ENCODE assay signal across 1 cellular context in the genomic region with DNA sequence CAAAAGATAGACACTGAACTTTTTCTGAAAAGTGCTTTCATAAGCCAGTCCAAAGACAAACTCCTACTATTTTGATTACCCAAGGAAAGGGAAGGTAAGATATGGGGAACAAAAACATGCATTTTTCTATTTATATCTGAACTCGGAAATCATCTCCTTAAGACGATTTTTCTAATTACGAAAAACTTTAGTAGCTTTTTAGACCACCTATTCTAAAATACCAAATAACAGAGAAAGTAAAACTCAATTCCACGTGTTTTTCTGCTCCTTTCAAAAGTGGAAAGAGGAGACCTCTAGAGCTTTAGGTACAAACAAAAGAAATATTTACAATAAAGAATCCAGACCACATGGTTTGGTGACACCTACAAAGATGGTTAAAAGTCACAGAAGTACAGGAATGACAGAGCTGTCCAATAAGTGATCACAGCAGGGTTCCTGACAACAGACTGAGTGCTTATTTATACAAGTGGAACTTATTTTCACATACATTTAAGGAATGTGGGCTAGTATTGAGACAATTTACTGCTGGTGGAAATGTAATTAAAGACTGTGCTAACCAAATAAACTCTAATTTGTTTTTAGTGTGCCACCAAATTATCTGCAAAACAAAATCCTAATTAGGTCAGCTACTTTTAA.
TF ChIP-seq lines count a peak whose summit lies in the region.

No MANE protein-coding gene starts in this region.

TF ChIP-seq in HEK293, 187 proteins besides CTCF, POLR2A, EP300 and RAD21 (continued from another document and continues in another):
- no peak for TF ChIP-seq ZNF37A (tag by site-specific recombination; IDR thresholded peaks at IDR 0.05)
- peak; percentile 87 for TF ChIP-seq WT1 (tag by site-specific recombination; IDR thresholded peaks at IDR 0.05)
- TF ChIP-seq ZSCAN23 (tag by site-specific recombination; IDR thresholded peaks at IDR 0.05): no peak
- no peak for TF ChIP-seq PATZ1 (tag by site-specific recombination; IDR thresholded peaks at IDR 0.05)
- TF ChIP-seq ZNF560 (tag by site-specific recombination; IDR thresholded peaks at IDR 0.05; ENCODE audit: borderline replicate concordance): no peak
- peak; percentile 84 for TF ChIP-seq ZNF843 (tag by site-specific recombination; IDR thresholded peaks at IDR 0.05)
- TF ChIP-seq, protein P1, sequence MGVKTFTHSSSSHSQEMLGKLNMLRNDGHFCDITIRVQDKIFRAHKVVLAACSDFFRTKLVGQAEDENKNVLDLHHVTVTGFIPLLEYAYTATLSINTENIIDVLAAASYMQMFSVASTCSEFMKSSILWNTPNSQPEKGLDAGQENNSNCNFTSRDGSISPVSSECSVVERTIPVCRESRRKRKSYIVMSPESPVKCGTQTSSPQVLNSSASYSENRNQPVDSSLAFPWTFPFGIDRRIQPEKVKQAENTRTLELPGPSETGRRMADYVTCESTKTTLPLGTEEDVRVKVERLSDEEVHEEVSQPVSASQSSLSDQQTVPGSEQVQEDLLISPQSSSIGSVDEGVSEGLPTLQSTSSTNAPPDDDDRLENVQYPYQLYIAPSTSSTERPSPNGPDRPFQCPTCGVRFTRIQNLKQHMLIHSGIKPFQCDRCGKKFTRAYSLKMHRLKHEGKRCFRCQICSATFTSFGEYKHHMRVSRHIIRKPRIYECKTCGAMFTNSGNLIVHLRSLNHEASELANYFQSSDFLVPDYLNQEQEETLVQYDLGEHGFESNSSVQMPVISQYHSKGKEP (tag by site-specific recombination; IDR thresholded peaks at IDR 0.05): peak; percentile 79
- 0 out of 2 replicates have a peak, but pooled peaks have one; percentile 42 for TF ChIP-seq ZNF561 (tag by site-specific recombination; IDR thresholded peaks at IDR 0.05; ENCODE audit: borderline replicate concordance)
- peak; percentile 38; the same call in 1 of the 2 replicates for TF ChIP-seq ZNF24 (tag by site-specific recombination; IDR thresholded peaks at IDR 0.05)
- TF ChIP-seq, protein P2, sequence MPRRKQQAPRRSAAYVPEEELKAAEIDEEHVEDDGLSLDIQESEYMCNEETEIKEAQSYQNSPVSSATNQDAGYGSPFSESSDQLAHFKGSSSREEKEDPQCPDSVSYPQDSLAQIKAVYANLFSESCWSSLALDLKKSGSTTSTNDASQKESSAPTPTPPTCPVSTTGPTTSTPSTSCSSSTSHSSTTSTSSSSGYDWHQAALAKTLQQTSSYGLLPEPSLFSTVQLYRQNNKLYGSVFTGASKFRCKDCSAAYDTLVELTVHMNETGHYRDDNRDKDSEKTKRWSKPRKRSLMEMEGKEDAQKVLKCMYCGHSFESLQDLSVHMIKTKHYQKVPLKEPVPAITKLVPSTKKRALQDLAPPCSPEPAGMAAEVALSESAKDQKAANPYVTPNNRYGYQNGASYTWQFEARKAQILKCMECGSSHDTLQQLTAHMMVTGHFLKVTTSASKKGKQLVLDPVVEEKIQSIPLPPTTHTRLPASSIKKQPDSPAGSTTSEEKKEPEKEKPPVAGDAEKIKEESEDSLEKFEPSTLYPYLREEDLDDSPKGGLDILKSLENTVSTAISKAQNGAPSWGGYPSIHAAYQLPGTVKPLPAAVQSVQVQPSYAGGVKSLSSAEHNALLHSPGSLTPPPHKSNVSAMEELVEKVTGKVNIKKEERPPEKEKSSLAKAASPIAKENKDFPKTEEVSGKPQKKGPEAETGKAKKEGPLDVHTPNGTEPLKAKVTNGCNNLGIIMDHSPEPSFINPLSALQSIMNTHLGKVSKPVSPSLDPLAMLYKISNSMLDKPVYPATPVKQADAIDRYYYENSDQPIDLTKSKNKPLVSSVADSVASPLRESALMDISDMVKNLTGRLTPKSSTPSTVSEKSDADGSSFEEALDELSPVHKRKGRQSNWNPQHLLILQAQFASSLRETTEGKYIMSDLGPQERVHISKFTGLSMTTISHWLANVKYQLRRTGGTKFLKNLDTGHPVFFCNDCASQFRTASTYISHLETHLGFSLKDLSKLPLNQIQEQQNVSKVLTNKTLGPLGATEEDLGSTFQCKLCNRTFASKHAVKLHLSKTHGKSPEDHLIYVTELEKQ (tag by site-specific recombination; IDR thresholded peaks at IDR 0.05; ENCODE audit: borderline replicate concordance): peak; percentile 91; the same call in 1 of the 2 replicates
- peak; percentile 96 for TF ChIP-seq PRDM6 (tag by site-specific recombination; IDR thresholded peaks at IDR 0.05)
- TF ChIP-seq IKZF3 (tag by site-specific recombination; IDR thresholded peaks at IDR 0.05): peak; percentile 92
- peak; percentile 62 for TF ChIP-seq ZEB2 (tag by site-specific recombination; IDR thresholded peaks at IDR 0.05)
- TF ChIP-seq, protein P3, sequence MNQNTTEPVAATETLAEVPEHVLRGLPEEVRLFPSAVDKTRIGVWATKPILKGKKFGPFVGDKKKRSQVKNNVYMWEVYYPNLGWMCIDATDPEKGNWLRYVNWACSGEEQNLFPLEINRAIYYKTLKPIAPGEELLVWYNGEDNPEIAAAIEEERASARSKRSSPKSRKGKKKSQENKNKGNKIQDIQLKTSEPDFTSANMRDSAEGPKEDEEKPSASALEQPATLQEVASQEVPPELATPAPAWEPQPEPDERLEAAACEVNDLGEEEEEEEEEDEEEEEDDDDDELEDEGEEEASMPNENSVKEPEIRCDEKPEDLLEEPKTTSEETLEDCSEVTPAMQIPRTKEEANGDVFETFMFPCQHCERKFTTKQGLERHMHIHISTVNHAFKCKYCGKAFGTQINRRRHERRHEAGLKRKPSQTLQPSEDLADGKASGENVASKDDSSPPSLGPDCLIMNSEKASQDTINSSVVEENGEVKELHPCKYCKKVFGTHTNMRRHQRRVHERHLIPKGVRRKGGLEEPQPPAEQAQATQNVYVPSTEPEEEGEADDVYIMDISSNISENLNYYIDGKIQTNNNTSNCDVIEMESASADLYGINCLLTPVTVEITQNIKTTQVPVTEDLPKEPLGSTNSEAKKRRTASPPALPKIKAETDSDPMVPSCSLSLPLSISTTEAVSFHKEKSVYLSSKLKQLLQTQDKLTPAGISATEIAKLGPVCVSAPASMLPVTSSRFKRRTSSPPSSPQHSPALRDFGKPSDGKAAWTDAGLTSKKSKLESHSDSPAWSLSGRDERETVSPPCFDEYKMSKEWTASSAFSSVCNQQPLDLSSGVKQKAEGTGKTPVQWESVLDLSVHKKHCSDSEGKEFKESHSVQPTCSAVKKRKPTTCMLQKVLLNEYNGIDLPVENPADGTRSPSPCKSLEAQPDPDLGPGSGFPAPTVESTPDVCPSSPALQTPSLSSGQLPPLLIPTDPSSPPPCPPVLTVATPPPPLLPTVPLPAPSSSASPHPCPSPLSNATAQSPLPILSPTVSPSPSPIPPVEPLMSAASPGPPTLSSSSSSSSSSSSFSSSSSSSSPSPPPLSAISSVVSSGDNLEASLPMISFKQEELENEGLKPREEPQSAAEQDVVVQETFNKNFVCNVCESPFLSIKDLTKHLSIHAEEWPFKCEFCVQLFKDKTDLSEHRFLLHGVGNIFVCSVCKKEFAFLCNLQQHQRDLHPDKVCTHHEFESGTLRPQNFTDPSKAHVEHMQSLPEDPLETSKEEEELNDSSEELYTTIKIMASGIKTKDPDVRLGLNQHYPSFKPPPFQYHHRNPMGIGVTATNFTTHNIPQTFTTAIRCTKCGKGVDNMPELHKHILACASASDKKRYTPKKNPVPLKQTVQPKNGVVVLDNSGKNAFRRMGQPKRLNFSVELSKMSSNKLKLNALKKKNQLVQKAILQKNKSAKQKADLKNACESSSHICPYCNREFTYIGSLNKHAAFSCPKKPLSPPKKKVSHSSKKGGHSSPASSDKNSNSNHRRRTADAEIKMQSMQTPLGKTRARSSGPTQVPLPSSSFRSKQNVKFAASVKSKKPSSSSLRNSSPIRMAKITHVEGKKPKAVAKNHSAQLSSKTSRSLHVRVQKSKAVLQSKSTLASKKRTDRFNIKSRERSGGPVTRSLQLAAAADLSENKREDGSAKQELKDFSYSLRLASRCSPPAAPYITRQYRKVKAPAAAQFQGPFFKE (tag by site-specific recombination; IDR thresholded peaks at IDR 0.05; ENCODE audit: borderline replicate concordance): no peak
- no peak for TF ChIP-seq ZNF274 (IDR thresholded peaks at IDR 0.05; ENCODE audit: low read length)
- TF ChIP-seq ZNF274 (tag by site-specific recombination; IDR thresholded peaks at IDR 0.05; ENCODE audit: borderline replicate concordance): no peak
- TF ChIP-seq ZNF48 (tag by site-specific recombination; IDR thresholded peaks at IDR 0.05): no peak
- TF ChIP-seq ZNF610 (tag by site-specific recombination; IDR thresholded peaks at IDR 0.05; ENCODE audit: borderline replicate concordance): no peak
- TF ChIP-seq ZNF654 (tag by site-specific recombination; IDR thresholded peaks at IDR 0.05; ENCODE audit: low read depth): 0 out of 2 replicates have a peak, but pooled peaks have one; percentile 15
- TF ChIP-seq GLI2 (tag by site-specific recombination; IDR thresholded peaks at IDR 0.05; ENCODE audit: borderline replicate concordance, low read depth): peak; percentile 81; the same call in 1 of the 2 replicates
- TF ChIP-seq ZNF10 (tag by site-specific recombination; IDR thresholded peaks at IDR 0.05): no peak
- TF ChIP-seq ZNF791 (tag by site-specific recombination; IDR thresholded peaks at IDR 0.05): no peak
- TF ChIP-seq PRDM10 (tag by site-specific recombination; IDR thresholded peaks at IDR 0.05): no peak
- TF ChIP-seq SP7 (tag by site-specific recombination; IDR thresholded peaks at IDR 0.05): peak; percentile 87
- TF ChIP-seq BCL11B (tag by site-specific recombination; IDR thresholded peaks at IDR 0.05; ENCODE audit: low read depth): no peak
- TF ChIP-seq, protein P4, sequence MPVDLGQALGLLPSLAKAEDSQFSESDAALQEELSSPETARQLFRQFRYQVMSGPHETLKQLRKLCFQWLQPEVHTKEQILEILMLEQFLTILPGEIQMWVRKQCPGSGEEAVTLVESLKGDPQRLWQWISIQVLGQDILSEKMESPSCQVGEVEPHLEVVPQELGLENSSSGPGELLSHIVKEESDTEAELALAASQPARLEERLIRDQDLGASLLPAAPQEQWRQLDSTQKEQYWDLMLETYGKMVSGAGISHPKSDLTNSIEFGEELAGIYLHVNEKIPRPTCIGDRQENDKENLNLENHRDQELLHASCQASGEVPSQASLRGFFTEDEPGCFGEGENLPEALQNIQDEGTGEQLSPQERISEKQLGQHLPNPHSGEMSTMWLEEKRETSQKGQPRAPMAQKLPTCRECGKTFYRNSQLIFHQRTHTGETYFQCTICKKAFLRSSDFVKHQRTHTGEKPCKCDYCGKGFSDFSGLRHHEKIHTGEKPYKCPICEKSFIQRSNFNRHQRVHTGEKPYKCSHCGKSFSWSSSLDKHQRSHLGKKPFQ (tag by site-specific recombination; IDR thresholded peaks at IDR 0.05): peak; percentile 45; the same call in 1 of the 2 replicates
